Comparison of ENCODE assay signal across 8 cellular contexts in genomic region chr22:17258015-17258827, GRCh38. TPM values are rescaled to one million over a fixed set of nuclear protein-coding genes. Genes with fewer than 3 reads are reported as not detected.
A peak's percentile ranks its signal among the peaks of the same experiment; 100 is the strongest.
DNase-seq lines count a peak whose midpoint lies in the region; ATAC-seq and TF ChIP-seq lines count a peak whose summit lies in the region.

No MANE protein-coding gene starts in this region.

- TF ChIP-seq CTCF in testis (IDR thresholded peaks at IDR 0.05), result no peak

- H3K4me3 ChIP-seq in testis, result no peak overlapping the region

- intact Hi-C loops in dendritic cell treated with granulocyte-macrophage colony-stimulating factor and Interleukin-4, amounts not matched to agents 40 ng/mL and 50 ng/mL, for 4 days (cut with micrococcal nuclease), result loop anchor here (5.0 kb wide), 1 partner anchor 41 kb away; the partner anchor contains the start of gene ADA2
- intact Hi-C loops in testis (cut with DNase I; ENCODE audit: low total_unique reads), result no loop called here

- WGBS in testis, 2 donors, result 36 to 42% methylated on average over 11 to 13 of the region's 13 CpGs

- H3K9me3 Mint-ChIP-seq in dendritic cell treated with granulocyte-macrophage colony-stimulating factor and Interleukin-4, amounts not matched to agents 40 ng/mL and 50 ng/mL, for 4 days, result no peaks in the 10 kb centered on the region

- DNase-seq in activated CD8-positive, alpha-beta memory T cell treated with anti-CD3 and anti-CD28 coated beads for 24 hours, result peak; percentile 71
- DNase-seq in activated CD8-positive, alpha-beta memory T cell treated with anti-CD3 and anti-CD28 coated beads, Interleukin-2, amount 50 U/mL, for 4 hours, result no peak
- peak; percentile 88 for DNase-seq in NCI-H1694 (lab: John Stamatoyannopoulos, UW)
- peak; percentile 4 for DNase-seq in T-helper 22 cell (ENCODE audit: low read depth)
- peak; percentile 100 for DNase-seq in myocyte (ENCODE audit: low read depth)
- peak; percentile 29 for DNase-seq in testis

- H3K36me3 Mint-ChIP-seq in dendritic cell treated with granulocyte-macrophage colony-stimulating factor and Interleukin-4, amounts not matched to agents 40 ng/mL and 50 ng/mL, for 4 days (ENCODE audit: low read depth), result no peaks in the 10 kb centered on the region

- H3K27ac ChIP-seq in testis, result no peak overlapping the region

- H3K27me3 Mint-ChIP-seq in dendritic cell treated with granulocyte-macrophage colony-stimulating factor and Interleukin-4, amounts not matched to agents 40 ng/mL and 50 ng/mL, for 4 days, result no peaks in the 10 kb centered on the region

- no peaks in the 10 kb centered on the region for H3K36me3 ChIP-seq in testis (ENCODE audit: low read depth, missing control alignments)

- peak overlapping the region; percentile 90 for H3K27ac Mint-ChIP-seq in dendritic cell treated with granulocyte-macrophage colony-stimulating factor and Interleukin-4, amounts not matched to agents 40 ng/mL and 50 ng/mL, for 4 days

- H3K4me3 Mint-ChIP-seq in dendritic cell treated with granulocyte-macrophage colony-stimulating factor and Interleukin-4, amounts not matched to agents 40 ng/mL and 50 ng/mL, for 4 days, result peak overlapping the region; percentile 54

- H3K9me3 ChIP-seq in testis, result no peaks in the 10 kb centered on the region

- H3K4me1 Mint-ChIP-seq in dendritic cell treated with granulocyte-macrophage colony-stimulating factor and Interleukin-4, amounts not matched to agents 40 ng/mL and 50 ng/mL, for 4 days (ENCODE audit: low read depth), result peaks cover 33% of the 10 kb centered on the region

- peak; percentile 95 for ATAC-seq in HG02938 (IDR thresholded peaks at IDR 0.05; ENCODE audit: unreplicated experiment)

- no peak for TF ChIP-seq POLR2A in testis (IDR thresholded peaks at IDR 0.05)

- no peaks in the 10 kb centered on the region for H3K27me3 ChIP-seq in testis

- H3K4me1 ChIP-seq in testis, result peaks cover 8% of the 10 kb centered on the region

RNA-seq across cellular contexts. Expression of gene ADA2, which starts 39.0 kb away (rescaled TPM):
- total RNA-seq in myocyte, result 0.99 and 1.2 TPM in 2 replicates
- 0.19 TPM for polyA plus RNA-seq in myocyte (2012)
- 10 to 100 TPM; 36.9 to 42.9 TPM for total RNA-seq in testis
- 38.0 TPM for polyA plus RNA-seq in testis (ENCODE audit: insufficient read depth, low read depth, low replicate concordance)

Comparison
In these comparisons a context has a peak if more than half of its experiments do, and no peak if none do; other contexts are left out.
1. RNA of gene ADA2, which starts 39.0 kb away (total RNA-seq): 36.9 to 42.9 TPM in testis; 0.99 to 1.2 TPM in myocyte; every median in the first group is over 10 times any median in the second.